Comparison of ENCODE assay signal across 9 cellular contexts in the genomic region with DNA sequence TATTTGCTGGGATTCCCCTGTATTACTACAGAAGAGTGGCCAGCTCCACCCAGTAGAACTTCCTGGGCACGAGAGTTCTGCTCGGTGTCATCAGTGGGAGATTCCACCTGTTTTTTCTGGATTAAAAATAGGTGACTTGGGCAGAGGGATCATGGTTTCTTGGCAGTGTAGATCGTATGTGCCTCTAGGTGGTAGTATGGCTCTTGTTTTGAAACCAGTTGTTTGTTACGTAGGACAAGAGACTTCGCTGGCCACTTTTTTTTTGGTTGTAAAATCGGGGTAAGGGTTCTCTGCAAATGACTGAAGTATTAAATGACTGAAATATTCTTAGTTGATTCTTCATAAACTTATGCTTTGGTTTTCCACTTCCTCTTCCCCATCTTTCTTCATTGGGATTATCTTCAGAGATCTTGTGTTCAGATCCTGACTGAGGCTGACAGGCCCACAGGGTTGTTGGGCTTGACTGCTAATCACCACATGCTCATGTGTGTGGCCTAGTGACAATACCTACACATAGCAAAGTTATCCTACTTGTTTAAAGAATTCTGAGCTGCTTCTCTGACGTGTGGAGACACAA. TPM values are rescaled to one million over a fixed set of nuclear protein-coding genes. Genes with fewer than 3 reads are reported as not detected.
DNase-seq lines count a peak whose midpoint lies in the region; ATAC-seq and TF ChIP-seq lines count a peak whose summit lies in the region.
"Had no signal": no experiment of that assay in that cellular context is flagged by ENCODE, and none has a peak within 500 bp of the region (broad histone marks: within the 10 kb centered on the region; RNA-seq: fewer than 3 reads in every experiment).

No MANE protein-coding gene starts in this region.

- H3K9me3 Mint-ChIP-seq in activated CD4-positive, alpha-beta T cell treated with anti-CD3 and anti-CD28 coated beads, Interleukin-2, amount 10 ng/mL, durations not matched to agents 7 days and 5 days, result no peaks in the 10 kb centered on the region

- CTCF ChIA-PET in activated CD4-positive, alpha-beta T cell treated with anti-CD3 and anti-CD28 coated beads, Interleukin-2, amount 10 ng/mL, durations not matched to agents 7 days and 5 days (lab: Charles Lee), result interaction anchor here (1.0 to 2.4 kb wide), 12 partner anchors 9 to 301 kb away, joined by 3 to 13 read pairs (median 4); no protein-coding TSS in a partner anchor

- H3K27me3 Mint-ChIP-seq in activated CD4-positive, alpha-beta T cell treated with anti-CD3 and anti-CD28 coated beads, Interleukin-2, amount 10 ng/mL, durations not matched to agents 7 days and 5 days, result no peaks in the 10 kb centered on the region

- TF ChIP-seq CTCF in fibroblast of villous mesenchyme (IDR thresholded peaks at IDR 0.05; ENCODE audit: insufficient read depth, low read depth, low read length) (peak; percentile 25), smooth muscle cell (IDR thresholded peaks at IDR 0.05; ENCODE audit: borderline replicate concordance, insufficient read depth, poor library complexity, severe bottlenecking) (peak; percentile 51)

- no peak overlapping the region for H3K4me3 Mint-ChIP-seq in activated CD4-positive, alpha-beta T cell treated with anti-CD3 and anti-CD28 coated beads, Interleukin-2, amount 10 ng/mL, durations not matched to agents 7 days and 5 days

- POLR2A ChIA-PET in activated CD4-positive, alpha-beta T cell treated with anti-CD3 and anti-CD28 coated beads, Interleukin-2, amount 10 ng/mL, durations not matched to agents 7 days and 5 days (lab: Charles Lee), result no interaction called here

- H3K4me2 ChIP-seq in smooth muscle cell, result no peak overlapping the region

- no peaks in the 10 kb centered on the region for H3K4me1 ChIP-seq in smooth muscle cell (ENCODE audit: low read depth)

- H3F3A ChIP-seq in smooth muscle cell (ENCODE audit: low read depth), result no peaks in the 10 kb centered on the region

- H3K4me3 ChIP-seq in fibroblast of villous mesenchyme (ENCODE audit: low read depth, low read length) (no peak overlapping the region), smooth muscle cell (no peak overlapping the region)

- no peaks in the 10 kb centered on the region for H3K79me2 ChIP-seq in smooth muscle cell (ENCODE audit: low read depth)

- H3K27ac Mint-ChIP-seq in activated CD4-positive, alpha-beta T cell treated with anti-CD3 and anti-CD28 coated beads, Interleukin-2, amount 10 ng/mL, durations not matched to agents 7 days and 5 days, result no peak overlapping the region

- H3K36me3 ChIP-seq in smooth muscle cell (ENCODE audit: low read depth), result no peaks in the 10 kb centered on the region

- H3K9me3 ChIP-seq in smooth muscle cell (replicated peaks; ENCODE audit: low read depth), result no peaks in the 10 kb centered on the region

- WGBS in smooth muscle cell (ENCODE audit: low lambda C conversion rate), result 63% methylated on average over 7 of the region's 7 CpGs

- H2AFZ ChIP-seq in smooth muscle cell (ENCODE audit: low read depth), result no peak overlapping the region

- H3K4me1 Mint-ChIP-seq in activated CD4-positive, alpha-beta T cell treated with anti-CD3 and anti-CD28 coated beads, Interleukin-2, amount 10 ng/mL, durations not matched to agents 7 days and 5 days, result peaks cover 20% of the 10 kb centered on the region

- no peaks in the 10 kb centered on the region for H3K36me3 Mint-ChIP-seq in activated CD4-positive, alpha-beta T cell treated with anti-CD3 and anti-CD28 coated beads, Interleukin-2, amount 10 ng/mL, durations not matched to agents 7 days and 5 days (ENCODE audit: low read depth)

- no peaks in the 10 kb centered on the region for H4K20me1 ChIP-seq in smooth muscle cell (ENCODE audit: low read depth)

- ATAC-seq in GM19324 (IDR thresholded peaks at IDR 0.05; ENCODE audit: low FRiP score, unreplicated experiment), result no peak
- ATAC-seq in GM19452 (IDR thresholded peaks at IDR 0.05; ENCODE audit: unreplicated experiment), result no peak

- peaks cover 9% of the 10 kb centered on the region for H3K27me3 ChIP-seq in smooth muscle cell (ENCODE audit: low read depth)

- no peak overlapping the region for H3K27ac ChIP-seq in smooth muscle cell (ENCODE audit: low read depth)

- peak; percentile 19 for DNase-seq in activated CD4-positive, alpha-beta T cell treated with anti-CD3 and anti-CD28 coated beads, Interleukin-2, amount 10 ng/mL, durations not matched to agents 7 days and 5 days
- no peak for DNase-seq in activated CD4-positive, alpha-beta T cell treated with anti-CD3 and anti-CD28 coated beads for 1 hour
- DNase-seq in RPMI7951 (ENCODE audit: low read depth) (peak; percentile 6), fibroblast of villous mesenchyme (ENCODE audit: low read depth) (peak; percentile 32), smooth muscle cell (lab: John Stamatoyannopoulos, UW; ENCODE audit: unreplicated experiment) (no peak), NCI-H2029 treated with DMSO at 0.1 percent for 48 hours (lab: John Stamatoyannopoulos, UW) (no peak)
- DNase-seq: stimulated activated CD4-positive, alpha-beta T cell treated with anti-CD3 and anti-CD28 coated beads, Interleukin-4, amount 100 ng/mL, for 24 hours had no signal

- H3K9ac ChIP-seq in smooth muscle cell (ENCODE audit: low read depth), result no peak overlapping the region

RNA-seq across cellular contexts. Expression of a gene that starts 43.8 kb away (rescaled TPM):
- 100 to 1,000 TPM; 452 to 454 TPM for total RNA-seq in activated CD4-positive, alpha-beta T cell treated with anti-CD3 and anti-CD28 coated beads, Interleukin-2, amount 10 ng/mL, durations not matched to agents 7 days and 5 days
- total RNA-seq in RPMI7951 (2014; rRNA removed; shearing (Covaris generic)), result 168 and 180 TPM in 2 replicates
- total RNA-seq in fibroblast of villous mesenchyme (436 and 516 TPM in 2 replicates), smooth muscle cell (224 and 259 TPM in 2 replicates)
- polyA plus RNA-seq in smooth muscle cell, result 273 and 283 TPM in 2 replicates

Comparison
In these comparisons a context has a peak if more than half of its experiments do, and no peak if none do; other contexts are left out.
1. DNase-seq: peak in activated CD4-positive, alpha-beta T cell treated with anti-CD3 and anti-CD28 coated beads, Interleukin-2, amount 10 ng/mL, durations not matched to agents 7 days and 5 days (single experiment), RPMI7951 (single experiment) and fibroblast of villous mesenchyme (single experiment); none in activated CD4-positive, alpha-beta T cell treated with anti-CD3 and anti-CD28 coated beads for 1 hour (single experiment), smooth muscle cell (single experiment) and NCI-H2029 treated with DMSO at 0.1 percent for 48 hours (single experiment).